1 cellular context compared by ENCODE assay signal in the genomic region with DNA sequence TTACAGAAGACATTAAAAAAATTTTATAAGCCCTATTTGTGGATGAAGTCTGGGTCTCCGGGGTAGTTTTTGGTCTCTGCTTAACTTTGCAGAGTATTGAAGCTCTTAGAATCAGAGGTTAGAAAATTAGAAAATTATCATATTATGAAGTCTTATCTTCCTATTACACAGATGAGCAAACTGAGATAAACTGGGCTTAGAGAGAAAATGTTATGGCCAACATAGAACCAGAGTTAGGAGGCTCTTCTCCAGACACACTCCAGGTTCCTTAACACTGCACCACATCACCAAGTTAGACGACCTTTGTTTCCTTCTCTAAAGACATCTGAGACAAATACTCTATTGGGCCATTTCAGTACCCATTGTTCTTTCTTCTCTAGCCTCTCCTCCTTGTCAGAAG.
TF ChIP-seq lines count a peak whose summit lies in the region.

No MANE protein-coding gene starts in this region.

TF ChIP-seq in K562, 482 proteins besides CTCF, POLR2A, EP300 and RAD21 (continued from another document):
- TF ChIP-seq, protein P1, sequence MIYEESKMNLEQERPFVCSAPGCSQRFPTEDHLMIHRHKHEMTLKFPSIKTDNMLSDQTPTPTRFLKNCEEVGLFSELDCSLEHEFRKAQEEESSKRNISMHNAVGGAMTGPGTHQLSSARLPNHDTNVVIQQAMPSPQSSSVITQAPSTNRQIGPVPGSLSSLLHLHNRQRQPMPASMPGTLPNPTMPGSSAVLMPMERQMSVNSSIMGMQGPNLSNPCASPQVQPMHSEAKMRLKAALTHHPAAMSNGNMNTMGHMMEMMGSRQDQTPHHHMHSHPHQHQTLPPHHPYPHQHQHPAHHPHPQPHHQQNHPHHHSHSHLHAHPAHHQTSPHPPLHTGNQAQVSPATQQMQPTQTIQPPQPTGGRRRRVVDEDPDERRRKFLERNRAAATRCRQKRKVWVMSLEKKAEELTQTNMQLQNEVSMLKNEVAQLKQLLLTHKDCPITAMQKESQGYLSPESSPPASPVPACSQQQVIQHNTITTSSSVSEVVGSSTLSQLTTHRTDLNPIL (CRISPR knock-in tag; IDR thresholded peaks at IDR 0.05) = no peak
